Comparison of ENCODE assay signal across 27 cellular contexts in the genomic region with DNA sequence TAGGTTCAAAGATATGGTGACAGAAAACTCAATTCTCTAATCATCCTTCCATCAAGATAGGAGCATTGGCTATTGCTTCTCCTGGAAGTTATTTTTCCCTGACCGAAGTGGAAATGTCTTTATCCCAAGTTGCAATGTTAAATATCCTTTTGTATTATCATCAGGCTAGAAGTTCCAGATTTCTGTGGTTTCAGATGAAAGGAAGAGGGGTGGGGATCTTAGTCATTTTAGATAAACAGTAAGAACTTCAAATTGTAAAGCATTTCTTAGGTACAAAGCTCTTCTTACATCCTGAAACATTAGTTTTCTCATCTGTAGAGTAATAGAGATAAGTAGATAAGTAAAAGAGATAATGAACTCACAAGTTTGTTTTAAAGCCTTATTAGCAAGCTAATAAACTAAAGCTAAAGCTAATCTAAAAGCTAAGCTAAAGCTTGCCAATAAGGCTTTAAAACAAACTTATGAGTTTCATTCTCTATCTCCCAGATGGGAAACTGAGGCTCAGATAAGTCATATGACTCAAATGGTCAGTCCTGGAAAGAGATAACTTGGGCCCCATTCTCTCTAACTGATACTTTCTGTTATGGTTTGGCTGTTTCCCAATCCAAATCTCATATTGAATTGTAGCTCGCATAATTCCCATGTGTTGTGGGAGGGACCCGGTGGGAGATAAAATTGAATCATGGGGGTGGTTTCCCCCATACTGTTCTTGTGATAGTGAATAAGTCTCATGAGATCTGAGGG.
A peak's percentile ranks its signal among the peaks of the same experiment; 100 is the strongest.
DNase-seq lines count a peak whose midpoint lies in the region; ATAC-seq, FAIRE-seq and TF ChIP-seq lines count a peak whose summit lies in the region.
"Had no signal": no experiment of that assay in that cellular context is flagged by ENCODE, and none has a peak within 500 bp of the region (broad histone marks: within the 10 kb centered on the region; RNA-seq: fewer than 3 reads in every experiment).

No MANE protein-coding gene starts in this region.

- TF ChIP-seq CTCF in SK-N-SH (IDR thresholded peaks at IDR 0.05) = no peak
- TF ChIP-seq CTCF in fibroblast of lung (conservative IDR thresholded peaks at IDR 0.05 in 1 of 2, IDR thresholded peaks at IDR 0.05 in 1 of 2; ENCODE audit: low read depth in 1 of 2, low read length in 2 of 2) = no peak
- no peak for TF ChIP-seq CTCF in dorsolateral prefrontal cortex (IDR thresholded peaks at IDR 0.05 in 54 of 56, conservative IDR thresholded peaks at IDR 0.05 in 2 of 56; ENCODE audit: low read depth in 1 of 56, partially characterized antibody in 56 of 56)

- H3K36me3 ChIP-seq in SK-N-SH (replicated peaks in 1 of 2; ENCODE audit: control insufficient read depth in 1 of 2, insufficient read depth in 2 of 2, low read length in 1 of 2) (no peaks in the 10 kb centered on the region), fibroblast of lung (ENCODE audit: control insufficient read depth, insufficient read depth, low read length) (no peaks in the 10 kb centered on the region), skeletal muscle satellite cell (ENCODE audit: insufficient read depth, low read length) (no peaks in the 10 kb centered on the region)
- H3K36me3 ChIP-seq: ascending aorta, BE2C, colonic mucosa, neural progenitor cell, SJCRH30, spleen, upper lobe of left lung had no signal

- H3K9me3 ChIP-seq in SK-N-SH = no peaks in the 10 kb centered on the region
- H3K9me3 ChIP-seq in fibroblast of lung (ENCODE audit: control insufficient read depth, insufficient read depth, low read depth, low read length) = no peaks in the 10 kb centered on the region
- H3K9me3 ChIP-seq in skeletal muscle satellite cell (replicated peaks; ENCODE audit: low read length) = no peaks in the 10 kb centered on the region
- H3K9me3 ChIP-seq: ascending aorta, BE2C, colonic mucosa, SJCRH30, upper lobe of left lung had no signal

- H4K20me1 ChIP-seq in SK-N-SH (ENCODE audit: insufficient read depth) = no peaks in the 10 kb centered on the region
- no peaks in the 10 kb centered on the region for H4K20me1 ChIP-seq in fibroblast of lung (ENCODE audit: control insufficient read depth, extremely low read depth, insufficient read depth, low read length)

- DNase-seq in SK-N-SH (no peak), fibroblast of lung (ENCODE audit: low read depth in 2 of 2) (peak; percentile 22 to 93), dorsolateral prefrontal cortex (no peak), GM19239 (ENCODE audit: insufficient read length, low spot score) (no peak)
- DNase-seq: activated CD4-positive, alpha-beta T cell treated with anti-CD3 and anti-CD28 coated beads, Interleukin-2, amount 50 U/mL, for 48 hours; activated naive CD4-positive, alpha-beta T cell treated with Interleukin-2 at 50 U/mL for 16 hours; activated T-cell treated with anti-CD3 and anti-CD28 coated beads for 4 hours; BE2C; colonic mucosa; COR-L47; endodermal cell; NCI-H187; PC-9; SJCRH30; spleen; stimulated activated CD4-positive, alpha-beta T cell treated with anti-CD3 and anti-CD28 coated beads, Interleukin-4, amount 100 ng/mL, for 4 hours; T-helper 2 cell; upper lobe of left lung had no signal

- H3K4me1 ChIP-seq in SK-N-SH (ENCODE audit: control insufficient read depth in 1 of 2, insufficient read depth in 2 of 2, low read depth in 1 of 2, low read length in 1 of 2) (peaks cover 0 to 9% of the 10 kb centered on the region in 2 experiments; a peak in 1 of 4 replicates), fibroblast of lung (ENCODE audit: control insufficient read depth, extremely low read depth, insufficient read depth, low read length) (no peaks in the 10 kb centered on the region), skeletal muscle satellite cell (ENCODE audit: control insufficient read depth, insufficient read depth, low read length) (peaks cover 26% of the 10 kb centered on the region)
- H3K4me1 ChIP-seq: ascending aorta, BE2C, colonic mucosa, neural progenitor cell, SJCRH30, spleen, upper lobe of left lung had no signal

- no peak overlapping the region for H3K9ac ChIP-seq in SK-N-SH
- no peak overlapping the region for H3K9ac ChIP-seq in fibroblast of lung (ENCODE audit: insufficient read depth, low read length)
- H3K9ac ChIP-seq in skeletal muscle satellite cell (ENCODE audit: low read depth, low read length) = no peak overlapping the region
- H3K9ac ChIP-seq: neural progenitor cell had no signal

- H3K79me2 ChIP-seq in SK-N-SH (ENCODE audit: insufficient read depth) = no peaks in the 10 kb centered on the region
- H3K79me2 ChIP-seq in fibroblast of lung (ENCODE audit: control insufficient read depth, insufficient read depth, low read length) = no peaks in the 10 kb centered on the region
- H3K79me2 ChIP-seq: hepatocyte had no signal

- H3K27me3 ChIP-seq in SK-N-SH (ENCODE audit: insufficient read depth) (no peaks in the 10 kb centered on the region), fibroblast of lung (ENCODE audit: control insufficient read depth, insufficient read depth, low read length) (no peaks in the 10 kb centered on the region), skeletal muscle satellite cell (ENCODE audit: control insufficient read depth, insufficient read depth, low read length) (no peaks in the 10 kb centered on the region), dorsolateral prefrontal cortex (no peaks in the 10 kb centered on the region)
- H3K27me3 ChIP-seq: ascending aorta, colonic mucosa, hepatocyte, neural progenitor cell, SJCRH30, spleen, upper lobe of left lung had no signal

- FAIRE-seq in GM19239 (lab: Jason Lieb, UNC) = no peak
- FAIRE-seq: GM18507, K562 had no signal

- no peaks in the 10 kb centered on the region for H3K9me2 ChIP-seq in SK-N-SH

- no peaks in the 10 kb centered on the region for H3F3A ChIP-seq in SK-N-SH (replicated peaks; ENCODE audit: insufficient read depth)

- H3K4me3 ChIP-seq in SK-N-SH (ENCODE audit: low read depth in 2 of 2, low read length in 1 of 2) (no peak overlapping the region), fibroblast of lung (replicated peaks in 1 of 4; ENCODE audit: control extremely low read depth in 1 of 4, insufficient read depth in 1 of 4, low read depth in 3 of 4, low read length in 4 of 4) (no peak overlapping the region), skeletal muscle satellite cell (ENCODE audit: low read length) (no peak overlapping the region), dorsolateral prefrontal cortex (no peak overlapping the region)
- H3K4me3 ChIP-seq: ascending aorta, colonic mucosa, hepatocyte, K562, neural progenitor cell, PC-9, SJCRH30, spleen, upper lobe of left lung had no signal

- peak overlapping the region; percentile 24; the same call in 1 of the 2 replicates for H2AFZ ChIP-seq in SK-N-SH (ENCODE audit: low read depth)
- no peak overlapping the region for H2AFZ ChIP-seq in fibroblast of lung (ENCODE audit: low read length)
- H2AFZ ChIP-seq: hepatocyte, neural progenitor cell, PC-9 had no signal

- H3K4me2 ChIP-seq in SK-N-SH = no peak overlapping the region
- H3K4me2 ChIP-seq in fibroblast of lung (ENCODE audit: extremely low read depth, insufficient read depth, low read length) = no peak overlapping the region
- H3K4me2 ChIP-seq in skeletal muscle satellite cell (ENCODE audit: low read length) = peak overlapping the region; percentile 7
- H3K4me2 ChIP-seq: hepatocyte, neural progenitor cell, PC-9 had no signal

- POLR2A ChIA-PET in SK-N-SH (lab: Yijun Ruan, JAX) = no interaction called here

- whole genome bisulfite sequencing in SK-N-SH (ENCODE audit: low lambda C conversion rate) = 44% methylated on average over 3 of the region's 3 CpGs

- CTCF ChIA-PET in SK-N-SH (lab: Yijun Ruan, JAX) = no interaction called here

- intact Hi-C loops in dorsolateral prefrontal cortex (cut with DNase I) = no loop called here

- H3K27ac ChIP-seq in SK-N-SH (ENCODE audit: low read depth in 2 of 2, low read length in 1 of 2) = peak overlapping the region; percentile 15 to 28; a peak in 3 of 4 replicates
- H3K27ac ChIP-seq in fibroblast of lung (ENCODE audit: insufficient read depth, low read length) = no peak overlapping the region
- H3K27ac ChIP-seq in dorsolateral prefrontal cortex = no peak overlapping the region
- H3K27ac ChIP-seq: ascending aorta, colonic mucosa, hepatocyte, neural progenitor cell, PC-9, SJCRH30, spleen, upper lobe of left lung had no signal

- no peak for TF ChIP-seq EP300 in SK-N-SH (IDR thresholded peaks at IDR 0.05; ENCODE audit: borderline replicate concordance in 1 of 2, low read depth in 1 of 2, low read length in 1 of 2)

- ATAC-seq in GM18867 (IDR thresholded peaks at IDR 0.05; ENCODE audit: unreplicated experiment) = peak; percentile 74
- no peak for ATAC-seq in HG03139 (IDR thresholded peaks at IDR 0.05; ENCODE audit: unreplicated experiment)
- ATAC-seq: K562, WTC11 had no signal

- no peak for TF ChIP-seq RAD21 in SK-N-SH (IDR thresholded peaks at IDR 0.05; ENCODE audit: low read length)

TF ChIP-seq in SK-N-SH, 30 proteins besides CTCF, POLR2A, EP300 and RAD21:
- TF ChIP-seq RFX5 (IDR thresholded peaks at IDR 0.05; ENCODE audit: low read length) (no peak), TAF1 (IDR thresholded peaks at IDR 0.05; ENCODE audit: borderline replicate concordance, low read depth, low read length) (no peak), FOSL2 (IDR thresholded peaks at IDR 0.05; ENCODE audit: borderline replicate concordance, low read depth) (peak; percentile 23; the same call in 1 of the 2 replicates), TCF12 (IDR thresholded peaks at IDR 0.05) (peak; percentile 32; the same call in 1 of the 2 replicates), JUND (IDR thresholded peaks at IDR 0.05) (peak; percentile 21; the same call in 1 of the 2 replicates)
- TF ChIP-seq, protein P1, sequence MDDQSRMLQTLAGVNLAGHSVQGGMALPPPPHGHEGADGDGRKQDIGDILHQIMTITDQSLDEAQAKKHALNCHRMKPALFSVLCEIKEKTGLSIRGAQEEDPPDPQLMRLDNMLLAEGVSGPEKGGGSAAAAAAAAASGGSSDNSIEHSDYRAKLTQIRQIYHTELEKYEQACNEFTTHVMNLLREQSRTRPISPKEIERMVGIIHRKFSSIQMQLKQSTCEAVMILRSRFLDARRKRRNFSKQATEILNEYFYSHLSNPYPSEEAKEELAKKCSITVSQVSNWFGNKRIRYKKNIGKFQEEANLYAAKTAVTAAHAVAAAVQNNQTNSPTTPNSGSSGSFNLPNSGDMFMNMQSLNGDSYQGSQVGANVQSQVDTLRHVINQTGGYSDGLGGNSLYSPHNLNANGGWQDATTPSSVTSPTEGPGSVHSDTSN (IDR thresholded peaks at IDR 0.05) = 0 out of 2 replicates have a peak, but pooled peaks have one; percentile 17

Comparison
In these comparisons a context has a peak if more than half of its experiments do, and no peak if none do; other contexts are left out.
1. DNase-seq: peak in fibroblast of lung (2 of 2); none in SK-N-SH (single experiment), dorsolateral prefrontal cortex (0 of 10) and GM19239 (single experiment).
2. H3K27ac ChIP-seq: peak in SK-N-SH (2 of 2); none in fibroblast of lung (single experiment) and dorsolateral prefrontal cortex (0 of 59).